In genomic region chr1:36419569-36419968, GRCh38 we compare ENCODE assay signal across 19 cellular contexts. TPM values are rescaled to one million over a fixed set of nuclear protein-coding genes. Genes with fewer than 3 reads are reported as not detected.
DNase-seq lines count a peak whose midpoint lies in the region; ATAC-seq and TF ChIP-seq lines count a peak whose summit lies in the region.
"Had no signal": no experiment of that assay in that cellular context is flagged by ENCODE, and none has a peak within 500 bp of the region (broad histone marks: within the 10 kb centered on the region; RNA-seq: fewer than 3 reads in every experiment).

No MANE protein-coding gene starts in this region.

- peak; percentile 48 for DNase-seq in AG10803 (ENCODE audit: low read depth)
- DNase-seq in SK-N-MC (ENCODE audit: low read depth, low spot score): no peak
- DNase-seq in fibroblast of lung (ENCODE audit: low read depth in 2 of 2): peak; percentile 7 to 44
- no peak for DNase-seq in sciatic nerve (ENCODE audit: low spot score)
- no peak for DNase-seq in pons (ENCODE audit: low spot score)
- no peak for DNase-seq in activated naive CD4-positive, alpha-beta T cell treated with anti-CD3 and anti-CD28 coated beads, Interleukin-2, amount 50 U/mL, for 16 hours
- DNase-seq in NCI-H526 (lab: John Stamatoyannopoulos, UW): no peak
- DNase-seq: CD8-positive, alpha-beta memory T cell; DMS79; H9; KBM-7; NCI-H1048; NCI-H1436 treated with DMSO at 0.1 percent for 48 hours; NCI-H2029 treated with DMSO at 0.1 percent for 48 hours; NCI-H510A; NCI-H82; PC-3 had no signal

- H3K4me2 ChIP-seq in fibroblast of lung (ENCODE audit: extremely low read depth, insufficient read depth, low read length): no peak overlapping the region

- peaks cover 4% of the 10 kb centered on the region for H3K4me1 ChIP-seq in fibroblast of lung (ENCODE audit: control insufficient read depth, extremely low read depth, insufficient read depth, low read length)

- intact Hi-C loops in sciatic nerve (cut with DNase I): no loop called here

- ATAC-seq in sciatic nerve (peak; percentile 70), GM21528 (IDR thresholded peaks at IDR 0.05; ENCODE audit: low FRiP score, unreplicated experiment) (no peak)
- ATAC-seq: PC-3 had no signal

- no peaks in the 10 kb centered on the region for H3K27me3 ChIP-seq in fibroblast of lung (ENCODE audit: control insufficient read depth, insufficient read depth, low read length)
- H3K27me3 ChIP-seq: BLaER1 treated with 17β-estradiol and CSF1 and Interleukin-3, amounts not matched to agents 10 nM and 100 nM had no signal

- peak overlapping the region; percentile 23 for H3K9ac ChIP-seq in SK-N-MC (ENCODE audit: insufficient read length)
- no peak overlapping the region for H3K9ac ChIP-seq in fibroblast of lung (ENCODE audit: insufficient read depth, low read length)
- H3K9ac ChIP-seq: BLaER1 treated with 17β-estradiol and CSF1 and Interleukin-3, amounts not matched to agents 10 nM and 100 nM had no signal

- no peaks in the 10 kb centered on the region for H3K9me3 ChIP-seq in SK-N-MC (ENCODE audit: low read depth, low read length)
- no peaks in the 10 kb centered on the region for H3K9me3 ChIP-seq in fibroblast of lung (ENCODE audit: control insufficient read depth, insufficient read depth, low read depth, low read length)

- H4K20me1 ChIP-seq in fibroblast of lung (ENCODE audit: control insufficient read depth, extremely low read depth, insufficient read depth, low read length): no peaks in the 10 kb centered on the region
- H4K20me1 ChIP-seq: BLaER1 treated with 17β-estradiol and CSF1 and Interleukin-3, amounts not matched to agents 10 nM and 100 nM had no signal

- TF ChIP-seq CTCF in AG10803 (conservative IDR thresholded peaks at IDR 0.05; ENCODE audit: low read length) (no peak), fibroblast of lung (conservative IDR thresholded peaks at IDR 0.05 in 1 of 2, IDR thresholded peaks at IDR 0.05 in 1 of 2; ENCODE audit: low read depth in 1 of 2, low read length in 2 of 2) (no peak)

- H3K36me3 ChIP-seq in SK-N-MC (ENCODE audit: insufficient read depth, low read length): no peaks in the 10 kb centered on the region
- no peaks in the 10 kb centered on the region for H3K36me3 ChIP-seq in fibroblast of lung (ENCODE audit: control insufficient read depth, insufficient read depth, low read length)
- H3K36me3 ChIP-seq: BLaER1 treated with 17β-estradiol and CSF1 and Interleukin-3, amounts not matched to agents 10 nM and 100 nM had no signal

- H3K79me2 ChIP-seq in fibroblast of lung (ENCODE audit: control insufficient read depth, insufficient read depth, low read length): no peaks in the 10 kb centered on the region

- H3K4me3 ChIP-seq in AG10803 (ENCODE audit: low read length): no peak overlapping the region
- no peak overlapping the region for H3K4me3 ChIP-seq in SK-N-MC
- H3K4me3 ChIP-seq in fibroblast of lung (replicated peaks in 1 of 4; ENCODE audit: control extremely low read depth in 1 of 4, insufficient read depth in 1 of 4, low read depth in 3 of 4, low read length in 4 of 4): no peak overlapping the region
- H3K4me3 ChIP-seq: BLaER1 treated with 17β-estradiol and CSF1 and Interleukin-3, amounts not matched to agents 10 nM and 100 nM had no signal

- no peak overlapping the region for H2AFZ ChIP-seq in fibroblast of lung (ENCODE audit: low read length)

- H3K27ac ChIP-seq in SK-N-MC (peak overlapping the region; percentile 50; the same call in 1 of the 2 replicates), fibroblast of lung (ENCODE audit: insufficient read depth, low read length) (no peak overlapping the region)
- H3K27ac ChIP-seq: BLaER1 treated with 17β-estradiol and CSF1 and Interleukin-3, amounts not matched to agents 10 nM and 100 nM had no signal

RNA-seq across cellular contexts. Expression of gene LSM10, which starts 21.9 kb away (rescaled TPM):
- total RNA-seq in fibroblast of lung (13.9 and 19.2 TPM in 2 replicates), sciatic nerve (27.7 TPM)
- 33.5 and 49.1 TPM in 2 replicates for polyA plus RNA-seq in fibroblast of lung
- polyA plus RNA-seq in fibroblast of lung (2012): 42.8 and 74.8 TPM in 2 replicates
- polyA minus RNA-seq in fibroblast of lung (ENCODE audit: low replicate concordance): 41.9 and 79.5 TPM in 2 replicates

RNA-seq across cellular contexts. Expression of gene OSCP1, which starts 30.7 kb away (rescaled TPM):
- 8.7 and 10.7 TPM in 2 replicates for total RNA-seq in fibroblast of lung
- 6.1 and 6.5 TPM in 2 replicates for polyA plus RNA-seq in fibroblast of lung
- polyA plus RNA-seq in fibroblast of lung (2012): 6.6 and 6.7 TPM in 2 replicates
- polyA minus RNA-seq in fibroblast of lung (ENCODE audit: low replicate concordance): 0.48 and 5.3 TPM in 2 replicates
- 9.8 TPM for total RNA-seq in sciatic nerve
- polyA plus RNA-seq: CD8-positive, alpha-beta memory T cell had no signal

RNA-seq across cellular contexts. Expression of gene STK40, which starts 33.8 kb away (rescaled TPM):
- total RNA-seq in fibroblast of lung (10.5 and 14.2 TPM in 2 replicates), sciatic nerve (47.2 TPM)
- polyA plus RNA-seq in fibroblast of lung: 15.1 and 15.4 TPM in 2 replicates
- 15.0 and 16.4 TPM in 2 replicates for polyA plus RNA-seq in fibroblast of lung (2012)
- polyA minus RNA-seq in fibroblast of lung (ENCODE audit: low replicate concordance): 22.0 and 28.6 TPM in 2 replicates

RNA-seq across cellular contexts. Expression of gene MRPS15, which starts 44.6 kb away (rescaled TPM):
- total RNA-seq in fibroblast of lung: 75.0 and 75.5 TPM in 2 replicates
- 99.1 and 112 TPM in 2 replicates for polyA plus RNA-seq in fibroblast of lung
- 87.3 and 99.7 TPM in 2 replicates for polyA plus RNA-seq in fibroblast of lung (2012)
- polyA minus RNA-seq in fibroblast of lung (ENCODE audit: low replicate concordance): 3.8 and 13.7 TPM in 2 replicates
- total RNA-seq in sciatic nerve: 41.5 TPM

Comparison
In these comparisons a context has a peak if more than half of its experiments do, and no peak if none do; other contexts are left out.
1. DNase-seq: peak in AG10803 (single experiment) and fibroblast of lung (2 of 2); none in SK-N-MC (single experiment), sciatic nerve (single experiment), pons (single experiment), activated naive CD4-positive, alpha-beta T cell treated with anti-CD3 and anti-CD28 coated beads, Interleukin-2, amount 50 U/mL, for 16 hours (single experiment) and NCI-H526 (0 of 2).